In genomic region chr12:28799337-28799736, GRCh38 we compare ENCODE assay signal across 17 cellular contexts.
DNase-seq lines count a peak whose midpoint lies in the region; ATAC-seq, FAIRE-seq and TF ChIP-seq lines count a peak whose summit lies in the region.
"Had no signal": no experiment of that assay in that cellular context is flagged by ENCODE, and none has a peak within 500 bp of the region (broad histone marks: within the 10 kb centered on the region; RNA-seq: fewer than 3 reads in every experiment).

No MANE protein-coding gene starts in this region.

- H3K27ac ChIP-seq in small intestine (ENCODE audit: low read depth in 1 of 2, low read length in 1 of 2), result no peak overlapping the region

- H3K4me3 ChIP-seq in fibroblast of the aortic adventitia (ENCODE audit: low read depth, low read length) (no peak overlapping the region), small intestine (ENCODE audit: low read depth in 1 of 2, low read length in 2 of 2) (no peak overlapping the region)
- H3K4me3 ChIP-seq: BLaER1 treated with 17β-estradiol and CSF1 and Interleukin-3, amounts not matched to agents 10 nM and 100 nM had no signal

- peaks cover 0 to 3% of the 10 kb centered on the region in 2 donors for H3K4me1 ChIP-seq in small intestine (ENCODE audit: control insufficient read depth in 2 of 2, insufficient read depth in 1 of 2, low read depth in 1 of 2, low read length in 1 of 2)

- H3K9me3 Mint-ChIP-seq in T-cell, result peaks cover 0 to 3% (median 0%) of the 10 kb centered on the region in 3 donors

- no peak overlapping the region for H3K27ac Mint-ChIP-seq in T-cell
- H3K27ac Mint-ChIP-seq: HFFc6 had no signal

- POLR2A ChIA-PET in T-cell (lab: Charles Lee), result no interaction called here

- no peaks in the 10 kb centered on the region for H3K27me3 ChIP-seq in small intestine (ENCODE audit: control insufficient read depth in 2 of 2, insufficient read depth in 2 of 2, low read length in 2 of 2)
- H3K27me3 ChIP-seq: BLaER1 treated with 17β-estradiol and CSF1 and Interleukin-3, amounts not matched to agents 10 nM and 100 nM had no signal

- H3K27me3 Mint-ChIP-seq in T-cell, result peaks cover 0 to 4% of the 10 kb centered on the region in 2 donors

- TF ChIP-seq CTCF in fibroblast of the aortic adventitia (IDR thresholded peaks at IDR 0.05; ENCODE audit: insufficient read depth, low read length), result no peak

- H3K36me3 ChIP-seq in small intestine (ENCODE audit: control insufficient read depth in 2 of 2, insufficient read depth in 2 of 2, low read length in 2 of 2), result no peaks in the 10 kb centered on the region
- H3K36me3 ChIP-seq: BLaER1 treated with 17β-estradiol and CSF1 and Interleukin-3, amounts not matched to agents 10 nM and 100 nM had no signal

- H3K4me3 Mint-ChIP-seq in T-cell, result no peak overlapping the region
- H3K4me3 Mint-ChIP-seq: HFFc6 had no signal

- WGBS in small intestine, 3 donors, result 92 to 100% (median 94%) methylated on average over 1 of the region's 1 CpG

- no peaks in the 10 kb centered on the region for H3K4me1 Mint-ChIP-seq in T-cell

- CTCF ChIA-PET in T-cell (lab: Charles Lee), result no interaction called here

- no peak for ATAC-seq in T-cell (replicated peaks in 1 of 4)

- no peaks in the 10 kb centered on the region for H3K36me3 Mint-ChIP-seq in T-cell

- DNase-seq in SIG-M5 treated with dmso at 0.1 percent for 504 hours (lab: John Stamatoyannopoulos, UW; ENCODE audit: unreplicated experiment) (peak; percentile 29), SIG-M5 (lab: John Stamatoyannopoulos, UW) (no peak), NOMO-1 treated with dmso at 0.1 percent for 144 hours (lab: John Stamatoyannopoulos, UW; ENCODE audit: unreplicated experiment) (peak; percentile 64), fibroblast of the aortic adventitia (ENCODE audit: low read depth) (peak; percentile 29), small intestine (peak; percentile 76), DMS153 treated with DMSO at 0.1 percent for 48 hours (lab: John Stamatoyannopoulos, UW; ENCODE audit: unreplicated experiment) (no peak), NCI-H2227 (lab: John Stamatoyannopoulos, UW; ENCODE audit: unreplicated experiment) (no peak), T-cell (no peak)
- DNase-seq: 8988T, EL, HFFc6, KBM-7, NCI-H1105 treated with DMSO at 0.1 percent for 48 hours, NCI-H1930, NCI-H2171 treated with DMSO at 0.1 percent for 48 hours, NCI-H510A treated with DMSO at 0.1 percent for 48 hours had no signal

- FAIRE-seq in small intestine (lab: Jason Lieb, UNC), result peak; percentile 73

- no peaks in the 10 kb centered on the region for H3K9me3 ChIP-seq in small intestine (ENCODE audit: control insufficient read depth, low read depth)
- H3K9me3 ChIP-seq: BLaER1 treated with 17β-estradiol and CSF1 and Interleukin-3, amounts not matched to agents 10 nM and 100 nM had no signal

Comparison
In these comparisons a context has a peak if more than half of its experiments do, and no peak if none do; other contexts are left out.
1. DNase-seq: peak in SIG-M5 treated with dmso at 0.1 percent for 504 hours (single experiment), NOMO-1 treated with dmso at 0.1 percent for 144 hours (single experiment), fibroblast of the aortic adventitia (single experiment) and small intestine (single experiment); none in SIG-M5 (single experiment), DMS153 treated with DMSO at 0.1 percent for 48 hours (single experiment), NCI-H2227 (single experiment) and T-cell (0 of 34).